8 cellular contexts compared by ENCODE assay signal in genomic region chr3:20040476-20041196, GRCh38. TPM values are rescaled to one million over a fixed set of nuclear protein-coding genes. Genes with fewer than 3 reads are reported as not detected.
DNase-seq lines count a peak whose midpoint lies in the region; ATAC-seq and TF ChIP-seq lines count a peak whose summit lies in the region.

No MANE protein-coding gene starts in this region.

- H3K36me3 ChIP-seq in neural cell (ENCODE audit: insufficient read depth, low read length): no peaks in the 10 kb centered on the region

- peak overlapping the region; percentile 67 for H3K9ac ChIP-seq in neural cell (ENCODE audit: low read length)

- no peaks in the 10 kb centered on the region for H3K9me2 ChIP-seq in neural cell (ENCODE audit: insufficient read depth, low read length)

- peak overlapping the region; percentile 64 for H3K27ac ChIP-seq in neural cell (ENCODE audit: low read length)
- H3K27ac ChIP-seq in substantia nigra (ENCODE audit: low read depth, low read length, poor library complexity, severe bottlenecking): peak overlapping the region; percentile 99

- H3K9me3 ChIP-seq in neural cell (ENCODE audit: low read length): no peaks in the 10 kb centered on the region

- H3K27me3 ChIP-seq in neural cell (ENCODE audit: insufficient read depth, low read depth, low read length): no peaks in the 10 kb centered on the region

- peaks cover 17% of the 10 kb centered on the region for H3K79me2 ChIP-seq in neural cell (replicated peaks; ENCODE audit: insufficient read depth, low read length)

- TF ChIP-seq CTCF in foreskin fibroblast (IDR thresholded peaks at IDR 0.05; ENCODE audit: low read depth, low read length) (peak; percentile 2), neural cell (IDR thresholded peaks at IDR 0.05; ENCODE audit: poor library complexity, severe bottlenecking) (no peak)

- ATAC-seq in GM21381 (IDR thresholded peaks at IDR 0.05; ENCODE audit: unreplicated experiment): peak; percentile 42

- no peak for TF ChIP-seq RAD21 in neural cell (conservative IDR thresholded peaks at IDR 0.05)

- no peaks in the 10 kb centered on the region for H3F3A ChIP-seq in neural cell (ENCODE audit: insufficient read depth, low read length, poor library complexity, severe bottlenecking)

- peak overlapping the region; percentile 43 for H2AFZ ChIP-seq in neural cell (ENCODE audit: low read depth, low read length)

- H3K4me2 ChIP-seq in neural cell (ENCODE audit: low read length): peak overlapping the region; percentile 70

- DNase-seq in DMS79 (lab: John Stamatoyannopoulos, UW): peak; percentile 17
- DNase-seq in HUDEP-2 (lab: John Stamatoyannopoulos, UW; ENCODE audit: unreplicated experiment in 76 of 76): peak in 74 of 76 experiments; percentile 14 to 84 (median 68)
- DNase-seq in activated naive CD4-positive, alpha-beta T cell (lab: John Stamatoyannopoulos, UW): peak; percentile 5 to 45 (median 28)
- peak; percentile 65 to 83 for DNase-seq in foreskin fibroblast
- peak; percentile 18 to 89 (median 75) for DNase-seq in substantia nigra (lab: John Stamatoyannopoulos, UW)

- H3K4me3 ChIP-seq in foreskin fibroblast (ENCODE audit: low read depth in 1 of 2, low read length in 2 of 2): peak overlapping the region; percentile 73 to 91
- peak overlapping the region; percentile 88 for H3K4me3 ChIP-seq in neural cell (ENCODE audit: low read length)

- TF ChIP-seq EP300 in neural cell (conservative IDR thresholded peaks at IDR 0.05; ENCODE audit: poor library complexity, severe bottlenecking): no peak

- TF ChIP-seq POLR2A in Raji (IDR thresholded peaks at IDR 0.05; ENCODE audit: insufficient read depth, low read depth, low read length): peak; percentile 73

- no peaks in the 10 kb centered on the region for H4K20me1 ChIP-seq in neural cell (ENCODE audit: insufficient read depth)

TF ChIP-seq in neural cell, 6 proteins besides CTCF, POLR2A, EP300 and RAD21:
- TF ChIP-seq MXI1 (conservative IDR thresholded peaks at IDR 0.05; ENCODE audit: poor library complexity, severe bottlenecking): no peak
- no peak for TF ChIP-seq SMC3 (conservative IDR thresholded peaks at IDR 0.05; ENCODE audit: poor library complexity)
- no peak for TF ChIP-seq REST (IDR thresholded peaks at IDR 0.05; ENCODE audit: borderline replicate concordance)
- no peak for TF ChIP-seq POLR2AphosphoS5 (IDR thresholded peaks at IDR 0.05)

RNA-seq across cellular contexts. Expression of gene KAT2B, which starts 0.4 kb away (rescaled TPM):
- 14.2 and 15.6 TPM in 2 replicates for polyA plus RNA-seq in neural cell
- 16.8 and 17.6 TPM in 2 replicates for polyA minus RNA-seq in neural cell

RNA-seq across cellular contexts. Expression of gene PP2D1, which starts 28.6 kb away (rescaled TPM):
- polyA plus RNA-seq in neural cell: not detected in 2 replicates
- not detected in 2 replicates for polyA minus RNA-seq in neural cell

Comparison
In these comparisons a context has a peak if more than half of its experiments do, and no peak if none do; other contexts are left out.
1. Peak in every context shown above with its lines: DNase-seq, ATAC-seq, H3K4me3 ChIP-seq and H3K27ac ChIP-seq.
2. DNase-seq: peak in every context shown above with its lines; median percentile 75 in substantia nigra; 74 in foreskin fibroblast; 68 in HUDEP-2; 28 in activated naive CD4-positive, alpha-beta T cell; 17 in DMS79.